3 cellular contexts compared by ENCODE assay signal in genomic region chr2:150778828-150779227, GRCh38.
A peak's percentile ranks its signal among the peaks of the same experiment; 100 is the strongest.
TF ChIP-seq lines count a peak whose summit lies in the region.

No MANE protein-coding gene starts in this region.

TF ChIP-seq in liver, 16 proteins besides CTCF, POLR2A, EP300 and RAD21:
- TF ChIP-seq NR2F2 (IDR thresholded peaks at IDR 0.05) (peak; percentile 98), REST (IDR thresholded peaks at IDR 0.05) (no peak)

TF ChIP-seq in HepG2, 621 proteins besides CTCF, POLR2A, EP300 and RAD21:
- TF ChIP-seq NR2F2 (IDR thresholded peaks at IDR 0.05; ENCODE audit: borderline replicate concordance, low read depth) (no peak), ZNF326 (CRISPR knock-in tag; IDR thresholded peaks at IDR 0.05; ENCODE audit: borderline replicate concordance) (no peak), ZNF569 (CRISPR knock-in tag; IDR thresholded peaks at IDR 0.05; ENCODE audit: borderline replicate concordance) (no peak), ZNF746 (CRISPR knock-in tag; IDR thresholded peaks at IDR 0.05) (no peak), ZBTB21 (CRISPR knock-in tag; IDR thresholded peaks at IDR 0.05) (no peak), ZSCAN31 (CRISPR knock-in tag; IDR thresholded peaks at IDR 0.05; ENCODE audit: low read depth) (no peak), YY1 (IDR thresholded peaks at IDR 0.05; ENCODE audit: insufficient read depth, insufficient replicate concordance, low read depth, low read length) (no peak), THAP8 (CRISPR knock-in tag; IDR thresholded peaks at IDR 0.05; ENCODE audit: borderline replicate concordance) (no peak), E2F2 (CRISPR knock-in tag; IDR thresholded peaks at IDR 0.05; ENCODE audit: borderline replicate concordance) (no peak), ZFP62 (CRISPR knock-in tag; IDR thresholded peaks at IDR 0.05) (no peak), ZNF468 (CRISPR knock-in tag; IDR thresholded peaks at IDR 0.05) (no peak), FOXP1 (IDR thresholded peaks at IDR 0.05) (no peak), FOXP1 (CRISPR knock-in tag; IDR thresholded peaks at IDR 0.05) (no peak), TRIM24 (CRISPR knock-in tag; IDR thresholded peaks at IDR 0.05) (no peak), CEBPG (CRISPR knock-in tag; IDR thresholded peaks at IDR 0.05) (no peak)
- TF ChIP-seq, protein P1, sequence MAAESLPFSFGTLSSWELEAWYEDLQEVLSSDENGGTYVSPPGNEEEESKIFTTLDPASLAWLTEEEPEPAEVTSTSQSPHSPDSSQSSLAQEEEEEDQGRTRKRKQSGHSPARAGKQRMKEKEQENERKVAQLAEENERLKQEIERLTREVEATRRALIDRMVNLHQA (CRISPR knock-in tag; IDR thresholded peaks at IDR 0.05), result no peak

TF ChIP-seq in endothelial cell of umbilical vein, 7 proteins besides CTCF, POLR2A, EP300 and RAD21:
- TF ChIP-seq JUN (IDR thresholded peaks at IDR 0.05; ENCODE audit: borderline replicate concordance, insufficient read depth, insufficient read length, low read depth), result no peak
- TF ChIP-seq FOS (IDR thresholded peaks at IDR 0.05; ENCODE audit: borderline replicate concordance, insufficient read depth, low read length), result peak; percentile 10
- TF ChIP-seq GATA2 (IDR thresholded peaks at IDR 0.05; ENCODE audit: insufficient read depth, insufficient read length, low read depth, low read length), result peak; percentile 61
- TF ChIP-seq POLR2AphosphoS5 (IDR thresholded peaks at IDR 0.05; ENCODE audit: insufficient read depth, low read depth, low read length), result peak; percentile 33
